Comparison of ENCODE assay signal across 6 cellular contexts in genomic region chr11:65524010-65524746, GRCh38. TPM values are rescaled to one million over a fixed set of nuclear protein-coding genes. Genes with fewer than 3 reads are reported as not detected.
DNase-seq lines count a peak whose midpoint lies in the region; ATAC-seq and TF ChIP-seq lines count a peak whose summit lies in the region.

No MANE protein-coding gene starts in this region.

- no peak overlapping the region for H3K23ac ChIP-seq in mesendoderm (ENCODE audit: low read length)

- TF ChIP-seq CTCF in GM06990 (IDR thresholded peaks at IDR 0.05; ENCODE audit: insufficient read depth, low read length, poor library complexity, severe bottlenecking) (no peak), GM13977 (IDR thresholded peaks at IDR 0.05; ENCODE audit: extremely low read depth, insufficient read depth, missing control alignments) (no peak)

- H3K9me3 Mint-ChIP-seq in activated T-helper 2 cell treated with anti-CD3 and anti-CD28 coated beads, Interferon-gamma antibody, Interleukin-2, Interleukin-4, amounts not matched to agents 10 μg/mL and 5 μg/mL and 100 μg/mL, durations not matched to agents 14 hours and 24 hours and 36 hours: no peaks in the 10 kb centered on the region

- ATAC-seq in HG02798 (IDR thresholded peaks at IDR 0.05; ENCODE audit: poor library complexity, unreplicated experiment) (no peak), HG03039 (IDR thresholded peaks at IDR 0.05; ENCODE audit: unreplicated experiment) (no peak)

- no peak for DNase-seq in GM06990 (ENCODE audit: extremely low read depth, insufficient read length)
- no peak for DNase-seq in activated T-helper 2 cell treated with anti-CD3 and anti-CD28 coated beads, Interferon-gamma antibody, Interleukin-2, Interleukin-4, amounts not matched to agents 10 μg/mL and 5 μg/mL and 100 μg/mL, durations not matched to agents 14 hours and 24 hours and 36 hours (ENCODE audit: low spot score)
- DNase-seq in mesendoderm: no peak
- no peak for DNase-seq in GM13977 (ENCODE audit: low spot score)

- intact Hi-C loops in activated T-helper 2 cell treated with anti-CD3 and anti-CD28 coated beads, Interferon-gamma antibody, Interleukin-2, Interleukin-4, amounts not matched to agents 10 μg/mL and 5 μg/mL and 100 μg/mL, durations not matched to agents 14 hours and 24 hours and 36 hours (cut with micrococcal nuclease): loop anchor here (2.0 kb wide), 1 partner anchor 17 kb away; no protein-coding TSS in a partner anchor

- H3K4me1 Mint-ChIP-seq in activated T-helper 2 cell treated with anti-CD3 and anti-CD28 coated beads, Interferon-gamma antibody, Interleukin-2, Interleukin-4, amounts not matched to agents 10 μg/mL and 5 μg/mL and 100 μg/mL, durations not matched to agents 14 hours and 24 hours and 36 hours (ENCODE audit: low read depth): peaks cover 35% of the 10 kb centered on the region

- H2AK5ac ChIP-seq in mesendoderm (ENCODE audit: low read length): peak overlapping the region; percentile 36

- H3K79me1 ChIP-seq in mesendoderm (ENCODE audit: low read length): peaks cover 10% of the 10 kb centered on the region

- peaks cover 5% of the 10 kb centered on the region for H3K79me2 ChIP-seq in mesendoderm (ENCODE audit: control insufficient read depth, insufficient read depth, low read length)

- WGBS in mesendoderm (ENCODE audit: extremely low coverage, insufficient coverage, low lambda C conversion rate): no CpG with 5 or more reads among the region's 12 CpGs

- H3K4me3 ChIP-seq in GM06990 (replicated peaks; ENCODE audit: low read depth, low read length) (peak overlapping the region; percentile 43), mesendoderm (ENCODE audit: low read length) (no peak overlapping the region)

- H3K36me3 Mint-ChIP-seq in activated T-helper 2 cell treated with anti-CD3 and anti-CD28 coated beads, Interferon-gamma antibody, Interleukin-2, Interleukin-4, amounts not matched to agents 10 μg/mL and 5 μg/mL and 100 μg/mL, durations not matched to agents 14 hours and 24 hours and 36 hours (ENCODE audit: low read depth): peaks cover 19% of the 10 kb centered on the region

- H3K27ac ChIP-seq in mesendoderm (ENCODE audit: low read depth, low read length): no peak overlapping the region

- H3K4me2 ChIP-seq in mesendoderm (ENCODE audit: low read length): peak overlapping the region; percentile 9

- H3K56ac ChIP-seq in mesendoderm (ENCODE audit: low read length): peak overlapping the region; percentile 75

- no peak overlapping the region for H4K8ac ChIP-seq in mesendoderm (ENCODE audit: low read depth, low read length)

- no peak overlapping the region for H2BK5ac ChIP-seq in mesendoderm (ENCODE audit: low read length)

- peak overlapping the region; percentile 26 for H3K9ac ChIP-seq in mesendoderm (ENCODE audit: low read length)

- H2BK120ac ChIP-seq in mesendoderm (ENCODE audit: low read depth, low read length): no peak overlapping the region

- H4K5ac ChIP-seq in mesendoderm (ENCODE audit: low read length): no peak overlapping the region

- peak overlapping the region; percentile 77 for H3K4me3 Mint-ChIP-seq in activated T-helper 2 cell treated with anti-CD3 and anti-CD28 coated beads, Interferon-gamma antibody, Interleukin-2, Interleukin-4, amounts not matched to agents 10 μg/mL and 5 μg/mL and 100 μg/mL, durations not matched to agents 14 hours and 24 hours and 36 hours (ENCODE audit: low read depth)

- H2BK15ac ChIP-seq in mesendoderm (replicated peaks; ENCODE audit: low read depth): no peak overlapping the region

- H3K36me3 ChIP-seq in GM06990 (ENCODE audit: control insufficient read depth, insufficient read depth, low read length) (peaks cover 7% of the 10 kb centered on the region), mesendoderm (ENCODE audit: control insufficient read depth, insufficient read depth, low read length) (peaks cover 2% of the 10 kb centered on the region)

- in situ Hi-C loops in GM13977 (cut with MboI; ENCODE audit: low pct_unique_long_range_greater_than_20kb, low sequenced_read_pairs, unreplicated experiment): no loop called here

- H3K27ac Mint-ChIP-seq in activated T-helper 2 cell treated with anti-CD3 and anti-CD28 coated beads, Interferon-gamma antibody, Interleukin-2, Interleukin-4, amounts not matched to agents 10 μg/mL and 5 μg/mL and 100 μg/mL, durations not matched to agents 14 hours and 24 hours and 36 hours: peak overlapping the region; percentile 86

- no peaks in the 10 kb centered on the region for H3K27me3 Mint-ChIP-seq in activated T-helper 2 cell treated with anti-CD3 and anti-CD28 coated beads, Interferon-gamma antibody, Interleukin-2, Interleukin-4, amounts not matched to agents 10 μg/mL and 5 μg/mL and 100 μg/mL, durations not matched to agents 14 hours and 24 hours and 36 hours (ENCODE audit: low read depth)

- no peak overlapping the region for H3K18ac ChIP-seq in mesendoderm (ENCODE audit: low read length)

- H3K4ac ChIP-seq in mesendoderm (ENCODE audit: low read depth, low read length): no peak overlapping the region

- H3K4me1 ChIP-seq in mesendoderm (ENCODE audit: control insufficient read depth, low read depth, low read length): no peaks in the 10 kb centered on the region

- H3K27me3 ChIP-seq in GM06990 (replicated peaks; ENCODE audit: control insufficient read depth, insufficient read depth, low read length): no peaks in the 10 kb centered on the region
- H3K27me3 ChIP-seq in mesendoderm (ENCODE audit: insufficient read depth, low read length, poor library complexity): no peaks in the 10 kb centered on the region

RNA-seq across cellular contexts. Expression of gene SCYL1, which starts 0.7 kb away (rescaled TPM):
- 94.4 and 95.8 TPM in 2 replicates for total RNA-seq in activated T-helper 2 cell treated with anti-CD3 and anti-CD28 coated beads, Interferon-gamma antibody, Interleukin-2, Interleukin-4, amounts not matched to agents 10 μg/mL and 5 μg/mL and 100 μg/mL, durations not matched to agents 14 hours and 24 hours and 36 hours
- polyA plus RNA-seq in mesendoderm (2013, experiment 1 of 2): 50.0 TPM
- polyA plus RNA-seq in mesendoderm (2013, experiment 2 of 2): 51.8 TPM

RNA-seq across cellular contexts. Expression of gene MALAT1, which starts 25.3 kb away (rescaled TPM):
- 4,338 and 4,347 TPM in 2 replicates for total RNA-seq in activated T-helper 2 cell treated with anti-CD3 and anti-CD28 coated beads, Interferon-gamma antibody, Interleukin-2, Interleukin-4, amounts not matched to agents 10 μg/mL and 5 μg/mL and 100 μg/mL, durations not matched to agents 14 hours and 24 hours and 36 hours
- polyA plus RNA-seq in mesendoderm (2013, experiment 1 of 2): 112 TPM
- polyA plus RNA-seq in mesendoderm (2013, experiment 2 of 2): 116 TPM

RNA-seq across cellular contexts. Expression of gene LTBP3, which starts 34.0 kb away (rescaled TPM):
- 85.3 and 86.4 TPM in 2 replicates for total RNA-seq in activated T-helper 2 cell treated with anti-CD3 and anti-CD28 coated beads, Interferon-gamma antibody, Interleukin-2, Interleukin-4, amounts not matched to agents 10 μg/mL and 5 μg/mL and 100 μg/mL, durations not matched to agents 14 hours and 24 hours and 36 hours
- polyA plus RNA-seq in mesendoderm (2013, experiment 1 of 2): 4.6 TPM
- polyA plus RNA-seq in mesendoderm (2013, experiment 2 of 2): 3.8 TPM

RNA-seq across cellular contexts. Expression of gene ZNRD2, which starts 46.1 kb away (rescaled TPM):
- 63.6 and 63.8 TPM in 2 replicates for total RNA-seq in activated T-helper 2 cell treated with anti-CD3 and anti-CD28 coated beads, Interferon-gamma antibody, Interleukin-2, Interleukin-4, amounts not matched to agents 10 μg/mL and 5 μg/mL and 100 μg/mL, durations not matched to agents 14 hours and 24 hours and 36 hours
- 110 TPM for polyA plus RNA-seq in mesendoderm (2013, experiment 1 of 2)
- 113 TPM for polyA plus RNA-seq in mesendoderm (2013, experiment 2 of 2)

RNA-seq across cellular contexts. Expression of gene FAM89B, which starts 48.2 kb away (rescaled TPM):
- total RNA-seq in activated T-helper 2 cell treated with anti-CD3 and anti-CD28 coated beads, Interferon-gamma antibody, Interleukin-2, Interleukin-4, amounts not matched to agents 10 μg/mL and 5 μg/mL and 100 μg/mL, durations not matched to agents 14 hours and 24 hours and 36 hours: 31.5 and 32.0 TPM in 2 replicates
- polyA plus RNA-seq in mesendoderm (2013, experiment 1 of 2): 17.5 TPM
- polyA plus RNA-seq in mesendoderm (2013, experiment 2 of 2): 17.1 TPM
